In genomic region chr1:15329481-15329815, GRCh38 we compare ENCODE assay signal across 25 cellular contexts.
DNase-seq lines count a peak whose midpoint lies in the region; ATAC-seq and TF ChIP-seq lines count a peak whose summit lies in the region.
"Had no signal": no experiment of that assay in that cellular context is flagged by ENCODE, and none has a peak within 500 bp of the region (broad histone marks: within the 10 kb centered on the region; RNA-seq: fewer than 3 reads in every experiment).

No MANE protein-coding gene starts in this region.

- no peaks in the 10 kb centered on the region for H3K79me2 ChIP-seq in osteoblast (ENCODE audit: insufficient read depth, low read length)

- H3K27ac ChIP-seq in heart left ventricle: peak overlapping the region in 10 of 12 donors; percentile 46 to 78 (median 58)
- H3K27ac ChIP-seq in dorsolateral prefrontal cortex: peak overlapping the region in 43 of 59 donors; percentile 6 to 84 (median 56)
- H3K27ac ChIP-seq in osteoblast (ENCODE audit: low read depth, low read length): no peak overlapping the region
- H3K27ac ChIP-seq: lower lobe of right lung, neutrophil, RWPE1 had no signal

- peak overlapping the region; percentile 73 for H3K4me2 ChIP-seq in osteoblast (ENCODE audit: insufficient read depth, low read length)
- H3K4me2 ChIP-seq: SK-N-SH had no signal

- no peaks in the 10 kb centered on the region for H4K20me1 ChIP-seq in osteoblast (ENCODE audit: insufficient read depth, low read length)

- H3K36me3 ChIP-seq in heart left ventricle (no peaks in the 10 kb centered on the region), osteoblast (ENCODE audit: insufficient read depth, low read length) (no peaks in the 10 kb centered on the region)
- H3K36me3 ChIP-seq: lower lobe of right lung, neutrophil had no signal

- WGBS in heart left ventricle, 4 donors: 36 to 50% (median 41%) methylated on average over 6 to 8 of the region's 8 CpGs

- ATAC-seq in heart left ventricle (peak in 1 of 4 donors; percentile 37), GM21423 (IDR thresholded peaks at IDR 0.05; ENCODE audit: unreplicated experiment) (no peak)
- ATAC-seq: CD8-positive, alpha-beta T cell; stimulated activated memory B cell treated with anti-CD40 and anti-IgM and Interleukin-4, amounts not matched to agents 10 μg/mL and 1 μg/mL and 100 μg/mL, for 72 hours; T-helper 17 cell had no signal

- H3K9me3 ChIP-seq in heart left ventricle (no peaks in the 10 kb centered on the region), osteoblast (ENCODE audit: low read depth, low read length) (no peaks in the 10 kb centered on the region)
- H3K9me3 ChIP-seq: lower lobe of right lung, neutrophil, SK-N-SH had no signal

- no peak for TF ChIP-seq POLR2A in heart left ventricle (IDR thresholded peaks at IDR 0.05)

- TF ChIP-seq CTCF in heart left ventricle (IDR thresholded peaks at IDR 0.05) (no peak), dorsolateral prefrontal cortex (IDR thresholded peaks at IDR 0.05 in 54 of 56, conservative IDR thresholded peaks at IDR 0.05 in 2 of 56; ENCODE audit: low read depth in 1 of 56, partially characterized antibody in 56 of 56) (no peak), osteoblast (IDR thresholded peaks at IDR 0.05; ENCODE audit: extremely low read depth, low read depth, low read length) (no peak)

- H2AFZ ChIP-seq in osteoblast (ENCODE audit: low read length): no peak overlapping the region

- peaks cover 3 to 33% (median 23%) of the 10 kb centered on the region in 12 donors for H3K4me1 ChIP-seq in heart left ventricle
- H3K4me1 ChIP-seq in osteoblast (ENCODE audit: insufficient read depth, low read length): peaks cover 18% of the 10 kb centered on the region

- intact Hi-C loops in heart left ventricle (cut with DNase I) (loop anchor here in 8 of 10 donors (5.0 to 10.0 kb wide), 6 partner anchors 43 to 195 kb away; partner anchors contain the start of genes CASP9 (in 2 of the 8) and DNAJC16 (in 1 of the 8)), cardiac septum (cut with DNase I) (loop anchor here (5.0 kb wide), 1 partner anchor 43 kb away; no protein-coding TSS in a partner anchor), dorsolateral prefrontal cortex (cut with DNase I) (loop anchor here in 1 of 2 donors (5.0 kb wide), 1 partner anchor 53 kb away; no protein-coding TSS in a partner anchor)

- H3K27me3 ChIP-seq in heart left ventricle (no peaks in the 10 kb centered on the region), dorsolateral prefrontal cortex (no peaks in the 10 kb centered on the region), osteoblast (ENCODE audit: insufficient read depth, low read length) (no peaks in the 10 kb centered on the region)

- H3K4me3 ChIP-seq in heart left ventricle: peak overlapping the region in 4 of 12 donors; percentile 8 to 19 (median 14)
- H3K4me3 ChIP-seq in dorsolateral prefrontal cortex: peak overlapping the region in 15 of 59 donors; percentile 0 to 54 (median 23)
- no peak overlapping the region for H3K4me3 ChIP-seq in osteoblast (ENCODE audit: insufficient read depth, low read length)
- H3K4me3 ChIP-seq: lower lobe of right lung, skin epidermis had no signal

- DNase-seq in heart left ventricle: no peak
- no peak for DNase-seq in cardiac septum (ENCODE audit: low spot score)
- DNase-seq in dorsolateral prefrontal cortex: peak in 1 of 10 donors; percentile 42
- no peak for DNase-seq in osteoblast (ENCODE audit: insufficient read length, low spot score, missing footprints)
- no peak for DNase-seq in activated naive CD4-positive, alpha-beta T cell treated with anti-CD3 and anti-CD28 coated beads, Interleukin-2, amount 50 U/mL, for 16 hours
- no peak for DNase-seq in activated T-cell treated with anti-CD3 and anti-CD28 coated beads, Interleukin-2, amount 50 U/mL, for 48 hours
- no peak for DNase-seq in activated CD4-positive, alpha-beta T cell treated with anti-CD3 and anti-CD28 coated beads for 48 hours
- DNase-seq: activated CD4-positive, alpha-beta memory T cell treated with anti-CD3 and anti-CD28 coated beads for 36 hours; activated CD4-positive, CD25-positive, alpha-beta regulatory T cell treated with anti-CD3 and anti-CD28 coated beads, Interleukin-2, amount 50 U/mL, for 72 hours; activated CD8-positive, alpha-beta memory T cell treated with anti-CD3 and anti-CD28 coated beads, Interleukin-2, amount 50 U/mL, for 4 hours; activated naive CD4-positive, alpha-beta T cell treated with anti-CD3 and anti-CD28 coated beads for 36 hours; CD8-positive, alpha-beta T cell; effector memory CD4-positive, alpha-beta T cell; naive thymus-derived CD4-positive, alpha-beta T cell; NCI-H1694 treated with DMSO at 0.1 percent for 48 hours; NCI-H446 treated with DMSO at 0.1 percent for 48 hours; NCI-H774; SK-N-SH; T-helper 17 cell had no signal
